Comparison of ENCODE assay signal across 1 cellular context in the genomic region with DNA sequence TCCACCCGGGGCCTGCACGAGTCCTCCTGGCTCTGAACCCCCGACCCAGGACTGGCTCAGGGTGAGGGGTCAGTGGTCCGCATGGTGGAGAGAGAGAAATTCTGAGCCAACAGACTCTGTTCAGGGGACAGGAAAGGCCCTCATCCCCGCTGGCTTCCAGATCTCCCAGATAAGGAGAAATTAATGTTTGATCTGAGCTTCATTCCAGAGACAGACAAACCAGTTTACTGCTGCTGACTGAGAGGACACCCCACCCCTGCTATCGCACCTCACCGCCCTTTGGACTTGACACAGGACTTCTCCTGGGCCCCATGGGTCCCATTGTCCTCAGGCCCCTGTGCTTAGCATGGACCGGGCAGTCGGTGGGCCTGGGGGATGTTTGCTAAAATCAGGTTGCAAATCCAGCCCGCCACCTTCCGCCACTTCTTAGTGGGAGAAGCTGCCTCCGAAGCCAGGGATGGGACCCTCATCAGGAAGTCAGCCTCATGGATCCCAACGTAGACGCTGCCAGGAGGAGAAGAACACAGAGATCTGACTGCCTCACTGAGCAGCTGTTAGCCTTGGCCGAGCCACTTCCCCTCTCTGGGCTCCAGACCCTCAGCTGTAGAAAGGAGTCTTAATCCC.
TF ChIP-seq lines count a peak whose summit lies in the region.

No MANE protein-coding gene starts in this region.

TF ChIP-seq in HepG2, 621 proteins besides CTCF, POLR2A, EP300 and RAD21 (continued from another document):
- TF ChIP-seq, protein P1, sequence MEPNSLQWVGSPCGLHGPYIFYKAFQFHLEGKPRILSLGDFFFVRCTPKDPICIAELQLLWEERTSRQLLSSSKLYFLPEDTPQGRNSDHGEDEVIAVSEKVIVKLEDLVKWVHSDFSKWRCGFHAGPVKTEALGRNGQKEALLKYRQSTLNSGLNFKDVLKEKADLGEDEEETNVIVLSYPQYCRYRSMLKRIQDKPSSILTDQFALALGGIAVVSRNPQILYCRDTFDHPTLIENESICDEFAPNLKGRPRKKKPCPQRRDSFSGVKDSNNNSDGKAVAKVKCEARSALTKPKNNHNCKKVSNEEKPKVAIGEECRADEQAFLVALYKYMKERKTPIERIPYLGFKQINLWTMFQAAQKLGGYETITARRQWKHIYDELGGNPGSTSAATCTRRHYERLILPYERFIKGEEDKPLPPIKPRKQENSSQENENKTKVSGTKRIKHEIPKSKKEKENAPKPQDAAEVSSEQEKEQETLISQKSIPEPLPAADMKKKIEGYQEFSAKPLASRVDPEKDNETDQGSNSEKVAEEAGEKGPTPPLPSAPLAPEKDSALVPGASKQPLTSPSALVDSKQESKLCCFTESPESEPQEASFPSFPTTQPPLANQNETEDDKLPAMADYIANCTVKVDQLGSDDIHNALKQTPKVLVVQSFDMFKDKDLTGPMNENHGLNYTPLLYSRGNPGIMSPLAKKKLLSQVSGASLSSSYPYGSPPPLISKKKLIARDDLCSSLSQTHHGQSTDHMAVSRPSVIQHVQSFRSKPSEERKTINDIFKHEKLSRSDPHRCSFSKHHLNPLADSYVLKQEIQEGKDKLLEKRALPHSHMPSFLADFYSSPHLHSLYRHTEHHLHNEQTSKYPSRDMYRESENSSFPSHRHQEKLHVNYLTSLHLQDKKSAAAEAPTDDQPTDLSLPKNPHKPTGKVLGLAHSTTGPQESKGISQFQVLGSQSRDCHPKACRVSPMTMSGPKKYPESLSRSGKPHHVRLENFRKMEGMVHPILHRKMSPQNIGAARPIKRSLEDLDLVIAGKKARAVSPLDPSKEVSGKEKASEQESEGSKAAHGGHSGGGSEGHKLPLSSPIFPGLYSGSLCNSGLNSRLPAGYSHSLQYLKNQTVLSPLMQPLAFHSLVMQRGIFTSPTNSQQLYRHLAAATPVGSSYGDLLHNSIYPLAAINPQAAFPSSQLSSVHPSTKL (CRISPR knock-in tag; IDR thresholded peaks at IDR 0.05) = peak; percentile 92
- TF ChIP-seq XRCC5 (optimal IDR thresholded peaks at IDR 0.05; ENCODE audit: low read length) (no peak), REL (CRISPR knock-in tag; conservative IDR thresholded peaks at IDR 0.05) (no peak)
- TF ChIP-seq, protein P2, sequence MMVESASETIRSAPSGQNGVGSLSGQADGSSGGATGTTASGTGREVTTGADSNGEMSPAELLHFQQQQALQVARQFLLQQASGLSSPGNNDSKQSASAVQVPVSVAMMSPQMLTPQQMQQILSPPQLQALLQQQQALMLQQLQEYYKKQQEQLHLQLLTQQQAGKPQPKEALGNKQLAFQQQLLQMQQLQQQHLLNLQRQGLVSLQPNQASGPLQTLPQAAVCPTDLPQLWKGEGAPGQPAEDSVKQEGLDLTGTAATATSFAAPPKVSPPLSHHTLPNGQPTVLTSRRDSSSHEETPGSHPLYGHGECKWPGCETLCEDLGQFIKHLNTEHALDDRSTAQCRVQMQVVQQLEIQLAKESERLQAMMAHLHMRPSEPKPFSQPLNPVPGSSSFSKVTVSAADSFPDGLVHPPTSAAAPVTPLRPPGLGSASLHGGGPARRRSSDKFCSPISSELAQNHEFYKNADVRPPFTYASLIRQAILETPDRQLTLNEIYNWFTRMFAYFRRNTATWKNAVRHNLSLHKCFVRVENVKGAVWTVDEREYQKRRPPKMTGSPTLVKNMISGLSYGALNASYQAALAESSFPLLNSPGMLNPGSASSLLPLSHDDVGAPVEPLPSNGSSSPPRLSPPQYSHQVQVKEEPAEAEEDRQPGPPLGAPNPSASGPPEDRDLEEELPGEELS (CRISPR knock-in tag; IDR thresholded peaks at IDR 0.05) = peak; percentile 95
